ENCODE assay signal across 15 cellular contexts in the genomic region with DNA sequence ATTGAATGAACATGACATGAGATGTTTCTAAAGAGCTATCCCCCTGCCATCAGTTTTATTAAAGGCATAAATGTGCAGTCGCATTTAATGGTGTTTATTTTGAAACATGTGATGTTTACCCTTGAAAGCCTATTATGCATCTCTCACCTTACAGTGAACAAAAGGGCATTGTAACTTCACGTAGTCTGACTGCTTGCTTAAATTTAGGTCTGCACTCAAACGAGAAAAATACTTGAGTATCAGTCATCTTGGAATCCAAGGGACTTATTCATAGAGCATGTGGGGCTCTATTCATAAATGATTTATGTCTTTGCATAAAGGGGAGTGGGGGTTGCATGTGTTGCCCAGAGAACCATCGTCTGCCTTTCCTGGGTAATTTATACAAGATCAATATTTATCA.
"Had no signal": no experiment of that assay in that cellular context is flagged by ENCODE, and none has a peak within 500 bp of the region (broad histone marks: within the 10 kb centered on the region; RNA-seq: fewer than 3 reads in every experiment).

No MANE protein-coding gene starts in this region.

- H3K4me1 Mint-ChIP-seq: activated CD4-positive, alpha-beta memory T cell treated with anti-CD3 and anti-CD28 coated beads, Interleukin-2, amount 10 ng/mL, durations not matched to agents 7 days and 5 days; activated naive CD8-positive, alpha-beta T cell treated with anti-CD3 and anti-CD28 coated beads, Interleukin-2, amount 50 U/mL, for 24 hours; nephron progenitor cell had no signal

- H3K27ac ChIP-seq: cardiac muscle cell, heart left ventricle, sigmoid colon, transverse colon had no signal

- H3K9me3 ChIP-seq: transverse colon had no signal

- H3K4me3 Mint-ChIP-seq: activated CD4-positive, alpha-beta memory T cell treated with anti-CD3 and anti-CD28 coated beads, Interleukin-2, amount 10 ng/mL, durations not matched to agents 7 days and 5 days; activated naive CD8-positive, alpha-beta T cell treated with anti-CD3 and anti-CD28 coated beads, Interleukin-2, amount 50 U/mL, for 24 hours; nephron progenitor cell had no signal

- ATAC-seq: activated naive CD8-positive, alpha-beta T cell treated with anti-CD3 and anti-CD28 coated beads, Interleukin-2, amount 50 U/mL, for 24 hours; heart left ventricle; left ventricle myocardium superior had no signal

- H3K4me3 ChIP-seq: cardiac muscle cell, heart left ventricle, sigmoid colon, transverse colon had no signal

- H3K27ac Mint-ChIP-seq: activated CD4-positive, alpha-beta memory T cell treated with anti-CD3 and anti-CD28 coated beads, Interleukin-2, amount 10 ng/mL, durations not matched to agents 7 days and 5 days; activated naive CD8-positive, alpha-beta T cell treated with anti-CD3 and anti-CD28 coated beads, Interleukin-2, amount 50 U/mL, for 24 hours; nephron progenitor cell had no signal

- H3K9me3 Mint-ChIP-seq: activated CD4-positive, alpha-beta memory T cell treated with anti-CD3 and anti-CD28 coated beads, Interleukin-2, amount 10 ng/mL, durations not matched to agents 7 days and 5 days had no signal

- H3K4me1 ChIP-seq: heart left ventricle, sigmoid colon, transverse colon had no signal

- H3K36me3 ChIP-seq: cardiac muscle cell, heart left ventricle, sigmoid colon, transverse colon had no signal

- H3K27me3 ChIP-seq: cardiac muscle cell, heart left ventricle, sigmoid colon, transverse colon had no signal

- DNase-seq: activated CD4-positive, alpha-beta memory T cell treated with anti-CD3 and anti-CD28 coated beads, Interleukin-2, amount 10 ng/mL, durations not matched to agents 7 days and 5 days; activated CD4-positive, alpha-beta T cell treated with anti-CD3 and anti-CD28 coated beads for 1 hour; activated CD8-positive, alpha-beta memory T cell treated with anti-CD3 and anti-CD28 coated beads, Interleukin-2, amount 50 U/mL, for 4 hours; activated naive CD4-positive, alpha-beta T cell; activated naive CD8-positive, alpha-beta T cell treated with anti-CD3 and anti-CD28 coated beads, Interleukin-2, amount 50 U/mL, for 24 hours; heart left ventricle; kidney; left ventricle myocardium superior; nephron progenitor cell; sigmoid colon; stimulated activated CD4-positive, alpha-beta T cell treated with anti-CD3 and anti-CD28 coated beads, Interleukin-12 subunit alpha, Interleukin-12 subunit beta, amount 100 ng/mL, for 4 hours; stimulated activated naive CD4-positive, alpha-beta T cell; substantia nigra; transverse colon had no signal
